Comparison of ENCODE assay signal across 19 cellular contexts in the genomic region with DNA sequence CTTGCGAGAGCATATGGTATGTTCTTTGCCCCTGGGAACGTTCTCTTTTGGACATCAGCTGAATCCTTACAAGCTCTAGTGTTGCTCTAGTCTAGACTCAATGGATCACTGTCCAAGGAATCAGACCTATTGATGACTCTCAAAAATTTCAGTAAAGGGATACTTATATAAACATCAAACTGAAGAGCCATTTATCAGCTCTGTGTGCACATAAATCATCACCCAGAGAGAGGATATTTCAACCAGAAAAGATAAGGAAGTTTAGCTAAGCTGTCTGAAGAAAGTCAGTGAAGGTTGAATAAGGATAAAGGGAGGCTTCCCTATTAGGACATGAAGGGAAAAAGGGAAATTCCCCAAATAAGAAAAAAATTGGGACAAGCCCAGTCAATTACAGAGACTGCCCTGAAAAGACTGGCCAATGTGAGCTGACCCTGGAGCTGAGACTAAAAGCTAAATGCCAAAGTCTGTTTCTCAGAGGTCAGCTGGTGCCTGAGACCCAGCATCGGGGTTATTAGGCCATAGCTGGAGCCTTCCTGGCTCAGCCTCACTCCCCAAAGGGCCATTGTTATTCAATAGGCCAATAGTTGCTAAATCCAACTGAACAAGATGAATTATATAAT.
DNase-seq lines count a peak whose midpoint lies in the region; ATAC-seq and TF ChIP-seq lines count a peak whose summit lies in the region.
"Had no signal": no experiment of that assay in that cellular context is flagged by ENCODE, and none has a peak within 500 bp of the region (broad histone marks: within the 10 kb centered on the region; RNA-seq: fewer than 3 reads in every experiment).

No MANE protein-coding gene starts in this region.

- no peaks in the 10 kb centered on the region for H3K36me3 Mint-ChIP-seq in stimulated activated memory B cell treated with anti-CD40 and anti-IgM and Interleukin-4, amounts not matched to agents 10 μg/mL and 1 μg/mL and 100 μg/mL, for 72 hours
- H3K36me3 Mint-ChIP-seq: activated naive CD4-positive, alpha-beta T cell treated with anti-CD3 and anti-CD28 coated beads, Interleukin-2, amount 50 U/mL, for 72 hours; CD8-positive, alpha-beta T cell; natural killer cell had no signal

- no peak overlapping the region for H3K4me3 ChIP-seq in adrenal gland
- no peak overlapping the region for H3K4me3 ChIP-seq in osteoblast (ENCODE audit: insufficient read depth, low read length)
- no peak overlapping the region for H3K4me3 ChIP-seq in uterus

- TF ChIP-seq POLR2A in adrenal gland (IDR thresholded peaks at IDR 0.05), result no peak
- no peak for TF ChIP-seq POLR2A in uterus (IDR thresholded peaks at IDR 0.05)

- H3K36me3 ChIP-seq in adrenal gland (replicated peaks in 1 of 2), result no peaks in the 10 kb centered on the region
- H3K36me3 ChIP-seq in osteoblast (ENCODE audit: insufficient read depth, low read length), result no peaks in the 10 kb centered on the region
- H3K36me3 ChIP-seq in uterus, result no peaks in the 10 kb centered on the region

- H3K27ac ChIP-seq in adrenal gland, result peak overlapping the region in 2 of 5 donors; percentile 10 to 41
- H3K27ac ChIP-seq in osteoblast (ENCODE audit: low read depth, low read length), result peak overlapping the region; percentile 85
- peak overlapping the region; percentile 59 to 67 for H3K27ac ChIP-seq in uterus

- no peaks in the 10 kb centered on the region for H4K20me1 ChIP-seq in osteoblast (ENCODE audit: insufficient read depth, low read length)

- no peak for TF ChIP-seq CTCF in adrenal gland (IDR thresholded peaks at IDR 0.05)
- no peak for TF ChIP-seq CTCF in osteoblast (IDR thresholded peaks at IDR 0.05; ENCODE audit: extremely low read depth, low read depth, low read length)
- no peak for TF ChIP-seq CTCF in uterus (IDR thresholded peaks at IDR 0.05)

- no peaks in the 10 kb centered on the region for H3K27me3 ChIP-seq in adrenal gland
- H3K27me3 ChIP-seq in osteoblast (ENCODE audit: insufficient read depth, low read length), result no peaks in the 10 kb centered on the region
- no peaks in the 10 kb centered on the region for H3K27me3 ChIP-seq in uterus

- H3K4me2 ChIP-seq in osteoblast (ENCODE audit: insufficient read depth, low read length), result no peak overlapping the region

- intact Hi-C loops in adrenal gland (cut with DNase I), result no loop called here
- intact Hi-C loops in Right ventricle myocardium superior (cut with DNase I), result no loop called here
- intact Hi-C loops in uterus (cut with DNase I; ENCODE audit: low total_unique reads), result no loop called here
- intact Hi-C loops in left colon (cut with DNase I, micrococcal nuclease), result no loop called here

- no peaks in the 10 kb centered on the region for H3K9me3 Mint-ChIP-seq in stimulated activated memory B cell treated with anti-CD40 and anti-IgM and Interleukin-4, amounts not matched to agents 10 μg/mL and 1 μg/mL and 100 μg/mL, for 72 hours
- H3K9me3 Mint-ChIP-seq: activated naive CD4-positive, alpha-beta T cell treated with anti-CD3 and anti-CD28 coated beads, Interleukin-2, amount 50 U/mL, for 72 hours; CD8-positive, alpha-beta T cell; effector memory CD8-positive, alpha-beta T cell; natural killer cell had no signal

- H3K4me1 Mint-ChIP-seq in stimulated activated memory B cell treated with anti-CD40 and anti-IgM and Interleukin-4, amounts not matched to agents 10 μg/mL and 1 μg/mL and 100 μg/mL, for 72 hours, result no peaks in the 10 kb centered on the region
- H3K4me1 Mint-ChIP-seq: natural killer cell had no signal

- H3K27me3 Mint-ChIP-seq in stimulated activated memory B cell treated with anti-CD40 and anti-IgM and Interleukin-4, amounts not matched to agents 10 μg/mL and 1 μg/mL and 100 μg/mL, for 72 hours, result no peaks in the 10 kb centered on the region

- peaks cover 11 to 21% of the 10 kb centered on the region in 2 donors for H3K4me1 ChIP-seq in adrenal gland (replicated peaks in 1 of 2)
- H3K4me1 ChIP-seq in osteoblast (ENCODE audit: insufficient read depth, low read length), result peaks cover 44% of the 10 kb centered on the region
- H3K4me1 ChIP-seq in uterus, result no peaks in the 10 kb centered on the region

- 60 to 69% (median 66%) methylated on average over 3 of the region's 3 CpGs for WGBS in adrenal gland, 4 donors

- ATAC-seq in Right ventricle myocardium superior (ENCODE audit: poor library complexity) (peak; percentile 95), left colon (no peak)
- ATAC-seq in stimulated activated memory B cell treated with anti-CD40 and anti-IgM and Interleukin-4, amounts not matched to agents 10 μg/mL and 1 μg/mL and 100 μg/mL, for 72 hours, result no peak
- ATAC-seq: activated naive CD4-positive, alpha-beta T cell treated with anti-CD3 and anti-CD28 coated beads, Interleukin-2, amount 50 U/mL, for 72 hours; CD8-positive, alpha-beta T cell; effector memory CD8-positive, alpha-beta T cell; natural killer cell had no signal

- no peaks in the 10 kb centered on the region for H3K9me3 ChIP-seq in adrenal gland (replicated peaks in 1 of 3)
- H3K9me3 ChIP-seq in osteoblast (ENCODE audit: low read depth, low read length), result no peaks in the 10 kb centered on the region
- H3K9me3 ChIP-seq in uterus, result no peaks in the 10 kb centered on the region

- no peak overlapping the region for H3K27ac Mint-ChIP-seq in stimulated activated memory B cell treated with anti-CD40 and anti-IgM and Interleukin-4, amounts not matched to agents 10 μg/mL and 1 μg/mL and 100 μg/mL, for 72 hours
- H3K27ac Mint-ChIP-seq: activated naive CD4-positive, alpha-beta T cell treated with anti-CD3 and anti-CD28 coated beads, Interleukin-2, amount 50 U/mL, for 72 hours; CD8-positive, alpha-beta T cell; effector memory CD8-positive, alpha-beta T cell; natural killer cell had no signal

- no peaks in the 10 kb centered on the region for H3K79me2 ChIP-seq in osteoblast (ENCODE audit: insufficient read depth, low read length)

- H2AFZ ChIP-seq in osteoblast (ENCODE audit: low read length), result no peak overlapping the region

- DNase-seq in adrenal gland (peak in 4 of 7 donors; percentile 9 to 66 (median 40)), Right ventricle myocardium superior (peak; percentile 62), osteoblast (ENCODE audit: insufficient read length, low spot score, missing footprints) (no peak), uterus (no peak), left colon (no peak)
- DNase-seq in activated CD4-positive, alpha-beta T cell treated with anti-CD3 and anti-CD28 coated beads for 48 hours, result no peak
- DNase-seq: activated CD4-positive, alpha-beta T cell treated with anti-CD3 and anti-CD28 coated beads for 1 hour; CD8-positive, alpha-beta T cell; DMS153; effector memory CD8-positive, alpha-beta T cell; GDM1; hippocampal formation; natural killer cell; NCI-H1105 treated with DMSO at 0.1 percent for 48 hours; NCI-H2107; NCI-H510A treated with DMSO at 0.1 percent for 48 hours; SW 1271 had no signal

- no peak overlapping the region for H3K4me3 Mint-ChIP-seq in stimulated activated memory B cell treated with anti-CD40 and anti-IgM and Interleukin-4, amounts not matched to agents 10 μg/mL and 1 μg/mL and 100 μg/mL, for 72 hours
- H3K4me3 Mint-ChIP-seq: CD8-positive, alpha-beta T cell; effector memory CD8-positive, alpha-beta T cell; natural killer cell had no signal

Comparison
In these comparisons a context has a peak if more than half of its experiments do, and no peak if none do; other contexts are left out.
1. DNase-seq: peak in adrenal gland (4 of 7) and Right ventricle myocardium superior (single experiment); none in osteoblast (single experiment), uterus (0 of 2), activated CD4-positive, alpha-beta T cell treated with anti-CD3 and anti-CD28 coated beads for 48 hours (single experiment) and left colon (0 of 2).